8 cellular contexts compared by ENCODE assay signal in the genomic region with DNA sequence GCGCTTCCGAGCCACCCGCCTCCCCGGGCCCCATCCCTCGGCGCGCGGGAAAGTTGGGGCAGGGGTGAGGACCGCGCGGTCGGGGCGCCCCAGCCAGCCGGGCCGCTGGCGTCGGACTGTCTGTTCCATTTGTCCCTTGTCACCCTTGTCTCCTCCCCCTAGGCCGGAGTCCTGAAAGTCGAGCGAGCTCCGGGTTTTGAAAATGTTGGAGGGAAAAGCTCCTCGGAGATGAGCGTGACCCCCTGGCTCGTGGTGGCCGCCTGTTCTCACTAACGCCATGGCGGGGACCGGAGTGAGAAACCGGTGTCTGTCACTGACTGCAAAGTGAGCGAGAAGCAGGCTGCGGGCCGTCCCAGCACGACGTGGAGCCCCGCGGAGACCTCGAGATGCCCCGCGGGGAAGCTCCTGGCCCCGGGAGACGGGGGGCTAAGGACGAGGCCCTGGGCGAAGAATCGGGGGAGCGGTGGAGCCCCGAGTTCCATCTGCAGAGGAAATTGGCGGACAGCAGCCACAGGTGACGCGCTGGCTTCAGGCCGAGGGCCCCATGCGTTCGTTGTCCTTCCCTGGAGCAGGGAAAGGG. TPM values are rescaled to one million over a fixed set of nuclear protein-coding genes. Genes with fewer than 3 reads are reported as not detected.
DNase-seq lines count a peak whose midpoint lies in the region; ATAC-seq lines count a peak whose summit lies in the region.

No MANE protein-coding gene starts in this region.

- ATAC-seq in GM18519 (IDR thresholded peaks at IDR 0.05; ENCODE audit: low FRiP score, unreplicated experiment), result no peak

- H4K5ac ChIP-seq in mesendoderm (ENCODE audit: low read length), result no peak overlapping the region

- H4K8ac ChIP-seq in mesendoderm (ENCODE audit: low read depth, low read length), result no peak overlapping the region

- no peak overlapping the region for H3K4me2 ChIP-seq in mesendoderm (ENCODE audit: low read length)

- H3K36me3 Mint-ChIP-seq in activated naive CD4-positive, alpha-beta T cell treated with anti-CD3 and anti-CD28 coated beads, Interleukin-2, amount 50 U/mL, for 24 hours, result peaks cover 17% of the 10 kb centered on the region

- no peak overlapping the region for H2BK120ac ChIP-seq in mesendoderm (ENCODE audit: low read depth, low read length)

- peak overlapping the region; percentile 86 for H3K27ac ChIP-seq in cingulate gyrus (ENCODE audit: low read depth, low read length)
- H3K27ac ChIP-seq in mesendoderm (ENCODE audit: low read depth, low read length), result no peak overlapping the region

- no peaks in the 10 kb centered on the region for H3K4me1 ChIP-seq in mesendoderm (ENCODE audit: control insufficient read depth, low read depth, low read length)

- no peak for DNase-seq in activated naive CD4-positive, alpha-beta T cell (lab: John Stamatoyannopoulos, UW)
- DNase-seq in mesendoderm (no peak), ureter (ENCODE audit: low spot score) (peak; percentile 57), NCI-H2171 treated with DMSO at 0.1 percent for 48 hours (lab: John Stamatoyannopoulos, UW) (no peak), D341Med (ENCODE audit: low spot score) (no peak)

- H2AK5ac ChIP-seq in mesendoderm (ENCODE audit: low read length), result no peak overlapping the region

- peak overlapping the region; percentile 65 for H3K18ac ChIP-seq in mesendoderm (ENCODE audit: low read length)

- no peak overlapping the region for H3K27ac Mint-ChIP-seq in activated naive CD4-positive, alpha-beta T cell treated with anti-CD3 and anti-CD28 coated beads, Interleukin-2, amount 50 U/mL, for 24 hours

- WGBS in mesendoderm (ENCODE audit: extremely low coverage, insufficient coverage, low lambda C conversion rate), result no CpG with 5 or more reads among the region's 52 CpGs

- no peak overlapping the region for H2BK5ac ChIP-seq in mesendoderm (ENCODE audit: low read length)

- H3K4me3 ChIP-seq in mesendoderm (ENCODE audit: low read length), result no peak overlapping the region

- peaks cover 29% of the 10 kb centered on the region for H3K4me1 Mint-ChIP-seq in activated naive CD4-positive, alpha-beta T cell treated with anti-CD3 and anti-CD28 coated beads, Interleukin-2, amount 50 U/mL, for 24 hours

- no peak overlapping the region for H3K23ac ChIP-seq in mesendoderm (ENCODE audit: low read length)

- peak overlapping the region; percentile 10 for H3K56ac ChIP-seq in mesendoderm (ENCODE audit: low read length)

- H3K4ac ChIP-seq in mesendoderm (ENCODE audit: low read depth, low read length), result peak overlapping the region; percentile 26

- no peak overlapping the region for H2BK15ac ChIP-seq in mesendoderm (replicated peaks; ENCODE audit: low read depth)

- H3K9ac ChIP-seq in mesendoderm (ENCODE audit: low read length), result no peak overlapping the region

- no peaks in the 10 kb centered on the region for H3K36me3 ChIP-seq in mesendoderm (ENCODE audit: control insufficient read depth, insufficient read depth, low read length)

- H3K9me3 Mint-ChIP-seq in activated naive CD4-positive, alpha-beta T cell treated with anti-CD3 and anti-CD28 coated beads, Interleukin-2, amount 50 U/mL, for 24 hours, result peaks cover under 1% of the 10 kb centered on the region

- H3K79me2 ChIP-seq in mesendoderm (ENCODE audit: control insufficient read depth, insufficient read depth, low read length), result no peaks in the 10 kb centered on the region

- H3K27me3 ChIP-seq in mesendoderm (ENCODE audit: insufficient read depth, low read length, poor library complexity), result peaks cover 3% of the 10 kb centered on the region

- H3K4me3 Mint-ChIP-seq in activated naive CD4-positive, alpha-beta T cell treated with anti-CD3 and anti-CD28 coated beads, Interleukin-2, amount 50 U/mL, for 24 hours, result peak overlapping the region; percentile 51

- H3K79me1 ChIP-seq in mesendoderm (ENCODE audit: low read length), result no peaks in the 10 kb centered on the region

- H3K27me3 Mint-ChIP-seq in activated naive CD4-positive, alpha-beta T cell treated with anti-CD3 and anti-CD28 coated beads, Interleukin-2, amount 50 U/mL, for 24 hours, result no peaks in the 10 kb centered on the region

RNA-seq across cellular contexts. Expression of a gene that starts 0.5 kb away (rescaled TPM):
- polyA plus RNA-seq in mesendoderm (2013, experiment 1 of 2), result 2.6 TPM
- polyA plus RNA-seq in mesendoderm (2013, experiment 2 of 2), result 2.6 TPM
- 33.3 TPM for total RNA-seq in ureter

RNA-seq across cellular contexts. Expression of a gene that starts 13.5 kb away (rescaled TPM):
- 44.8 TPM for polyA plus RNA-seq in mesendoderm (2013, experiment 1 of 2)
- 44.3 TPM for polyA plus RNA-seq in mesendoderm (2013, experiment 2 of 2)
- 113 TPM for total RNA-seq in ureter
